12 cellular contexts compared by ENCODE assay signal in the genomic region with DNA sequence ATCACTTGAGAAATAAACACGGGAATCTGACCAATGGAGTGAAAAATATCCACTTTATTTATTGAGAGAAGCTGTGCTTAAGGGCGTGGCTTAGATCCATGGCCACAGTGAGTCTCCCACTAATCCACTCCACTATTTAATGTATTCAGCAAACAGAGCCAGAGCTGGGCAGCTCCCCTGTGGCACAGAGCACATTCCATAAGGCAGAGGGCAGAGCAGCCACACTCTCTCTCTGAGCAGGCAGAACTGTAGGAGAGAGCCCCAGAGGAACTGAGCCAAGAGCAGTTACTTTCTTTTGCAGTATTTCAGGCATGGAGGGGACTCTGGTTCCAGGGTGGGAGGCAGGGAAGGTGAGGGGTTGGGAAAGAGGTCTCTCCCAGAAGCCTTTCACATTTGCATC.
DNase-seq lines count a peak whose midpoint lies in the region; TF ChIP-seq lines count a peak whose summit lies in the region.
"Had no signal": no experiment of that assay in that cellular context is flagged by ENCODE, and none has a peak within 500 bp of the region (broad histone marks: within the 10 kb centered on the region; RNA-seq: fewer than 3 reads in every experiment).

No MANE protein-coding gene starts in this region.

- no TSS peak for BruUV-seq in Caco-2 (replicated peaks; lab: Mats Ljungman, UMichigan)

- no peaks in the 10 kb centered on the region for H3K36me3 ChIP-seq in MG63
- H3K36me3 ChIP-seq in mesendoderm (ENCODE audit: control insufficient read depth, insufficient read depth, low read length) = no peaks in the 10 kb centered on the region
- no peaks in the 10 kb centered on the region for H3K36me3 ChIP-seq in testis (ENCODE audit: low read depth, missing control alignments)
- no peaks in the 10 kb centered on the region for H3K36me3 ChIP-seq in Caco-2 (ENCODE audit: control insufficient read depth, insufficient read depth, low read length)
- no peaks in the 10 kb centered on the region for H3K36me3 ChIP-seq in GM23248 (ENCODE audit: low read depth)
- H3K36me3 ChIP-seq: pancreas had no signal

- no peak overlapping the region for H2BK5ac ChIP-seq in mesendoderm (ENCODE audit: low read length)

- H3K4me1 Mint-ChIP-seq in Caco-2 (ENCODE audit: low read depth, unreplicated experiment) = no peaks in the 10 kb centered on the region
- H3K4me1 Mint-ChIP-seq: B cell had no signal

- peaks cover 27% of the 10 kb centered on the region for H3K79me2 ChIP-seq in mesendoderm (ENCODE audit: control insufficient read depth, insufficient read depth, low read length)
- H3K79me2 ChIP-seq in GM23248 (ENCODE audit: insufficient read depth) = no peaks in the 10 kb centered on the region

- TF ChIP-seq POLR2A in testis (IDR thresholded peaks at IDR 0.05) = no peak

- TF ChIP-seq CTCF in dorsolateral prefrontal cortex (IDR thresholded peaks at IDR 0.05 in 54 of 56, conservative IDR thresholded peaks at IDR 0.05 in 2 of 56; ENCODE audit: low read depth in 1 of 56, partially characterized antibody in 56 of 56) (no peak), testis (IDR thresholded peaks at IDR 0.05) (no peak), Caco-2 (IDR thresholded peaks at IDR 0.05; ENCODE audit: insufficient read depth in 1 of 2, low read depth in 1 of 2, low read length in 1 of 2, severe bottlenecking in 1 of 2, unreplicated experiment in 1 of 2) (no peak)

- whole genome bisulfite sequencing in mesendoderm (ENCODE audit: extremely low coverage, insufficient coverage, low lambda C conversion rate) = no CpG with 5 or more reads among the region's 2 CpGs
- 45 to 56% methylated on average over 2 of the region's 2 CpGs for WGBS in testis, 2 donors
- WGBS in GM23248 (ENCODE audit: low coverage in 1 of 2, low lambda C conversion rate in 2 of 2, missing lambda C conversion rate in 2 of 2), 2 experiments = 18 to 21% methylated on average over 2 of the region's 2 CpGs

- H3K27me3 ChIP-seq in MG63 (no peaks in the 10 kb centered on the region), dorsolateral prefrontal cortex (no peaks in the 10 kb centered on the region), mesendoderm (ENCODE audit: insufficient read depth, low read length, poor library complexity) (no peaks in the 10 kb centered on the region), testis (no peaks in the 10 kb centered on the region), Caco-2 (replicated peaks; ENCODE audit: control insufficient read depth, insufficient read depth, low read length) (no peaks in the 10 kb centered on the region), GM23248 (replicated peaks; ENCODE audit: insufficient read depth) (no peaks in the 10 kb centered on the region)
- H3K27me3 ChIP-seq: pancreas had no signal

- H3F3A ChIP-seq in GM23248 (ENCODE audit: insufficient read depth) = no peaks in the 10 kb centered on the region

- H3K23ac ChIP-seq in mesendoderm (ENCODE audit: low read length) = no peak overlapping the region

- H3K56ac ChIP-seq in mesendoderm (ENCODE audit: low read length) = peak overlapping the region; percentile 28

- intact Hi-C loops in dorsolateral prefrontal cortex (cut with DNase I) (no loop called here), testis (cut with DNase I; ENCODE audit: low total_unique reads) (no loop called here), Caco-2 (cut with micrococcal nuclease; ENCODE audit: unreplicated experiment) (no loop called here)

- H3K79me1 ChIP-seq in mesendoderm (ENCODE audit: low read length) = peaks cover 16% of the 10 kb centered on the region

- no peak overlapping the region for H2BK120ac ChIP-seq in mesendoderm (ENCODE audit: low read depth, low read length)

- H3K27me3 Mint-ChIP-seq in Caco-2 (ENCODE audit: insufficient read depth, unreplicated experiment) = no peaks in the 10 kb centered on the region
- H3K27me3 Mint-ChIP-seq: B cell had no signal

- H3K9me2 ChIP-seq in GM23248 (ENCODE audit: insufficient read depth) = no peaks in the 10 kb centered on the region

- no peak overlapping the region for H2AFZ ChIP-seq in GM23248

- H3K4me1 ChIP-seq in mesendoderm (ENCODE audit: control insufficient read depth, low read depth, low read length) (peaks cover 3% of the 10 kb centered on the region), testis (peaks cover 49% of the 10 kb centered on the region), Caco-2 (no peaks in the 10 kb centered on the region), GM23248 (ENCODE audit: insufficient read depth) (no peaks in the 10 kb centered on the region)
- H3K4me1 ChIP-seq: pancreas had no signal

- H3K9ac ChIP-seq in mesendoderm (ENCODE audit: low read length) (no peak overlapping the region), GM23248 (no peak overlapping the region)

- H3K9me3 Mint-ChIP-seq in Caco-2 (ENCODE audit: unreplicated experiment) = no peaks in the 10 kb centered on the region

- in situ Hi-C loops in GM23248 (cut with MboI) = no loop called here

- no peak overlapping the region for H3K27ac Mint-ChIP-seq in Caco-2 (ENCODE audit: unreplicated experiment)
- H3K27ac Mint-ChIP-seq: B cell had no signal

- H3K4ac ChIP-seq in mesendoderm (ENCODE audit: low read depth, low read length) = no peak overlapping the region

- no peak overlapping the region for H4K8ac ChIP-seq in mesendoderm (ENCODE audit: low read depth, low read length)

- H4K5ac ChIP-seq in mesendoderm (ENCODE audit: low read length) = no peak overlapping the region

- H3K4me3 Mint-ChIP-seq in Caco-2 (ENCODE audit: unreplicated experiment) = no peak overlapping the region
- H3K4me3 Mint-ChIP-seq: B cell had no signal

- H3K9me3 ChIP-seq in MG63 (no peaks in the 10 kb centered on the region), testis (no peaks in the 10 kb centered on the region), Caco-2 (no peaks in the 10 kb centered on the region; the same call in 1 of the 2 replicates), GM23248 (ENCODE audit: low read depth) (no peaks in the 10 kb centered on the region)
- H3K9me3 ChIP-seq: pancreas had no signal

- H3K4me2 ChIP-seq in mesendoderm (ENCODE audit: low read length) (no peak overlapping the region), GM23248 (ENCODE audit: unreplicated experiment) (no peak overlapping the region)

- H3K4me3 ChIP-seq in MG63 (no peak overlapping the region), dorsolateral prefrontal cortex (no peak overlapping the region), mesendoderm (ENCODE audit: low read length) (no peak overlapping the region), testis (no peak overlapping the region), Caco-2 (ENCODE audit: low read depth, low read length) (no peak overlapping the region), GM23248 (no peak overlapping the region)
- H3K4me3 ChIP-seq: pancreas had no signal

- no peak overlapping the region for H2BK15ac ChIP-seq in mesendoderm (replicated peaks; ENCODE audit: low read depth)

- DNase-seq in MG63 (peak; percentile 11), dorsolateral prefrontal cortex (peak in 1 of 10 donors; percentile 47), mesendoderm (peak; percentile 80), testis (peak; percentile 84), Caco-2 (no peak), GM23248 (no peak), NCI-H2081 (lab: John Stamatoyannopoulos, UW) (no peak)
- DNase-seq in activated naive CD4-positive, alpha-beta T cell (lab: John Stamatoyannopoulos, UW) = no peak
- DNase-seq: activated T-cell treated with anti-CD3 and anti-CD28 coated beads, Interleukin-2, amount 50 U/mL, for 1 hour; mammary epithelial cell; pancreas had no signal

- no peak overlapping the region for H2AK5ac ChIP-seq in mesendoderm (ENCODE audit: low read length)

- no peaks in the 10 kb centered on the region for H4K20me1 ChIP-seq in GM23248 (ENCODE audit: insufficient read depth)

- no peak overlapping the region for H3K18ac ChIP-seq in mesendoderm (ENCODE audit: low read length)

- H3K36me3 Mint-ChIP-seq in Caco-2 (ENCODE audit: insufficient read depth, unreplicated experiment) = no peaks in the 10 kb centered on the region

- CTCF ChIA-PET in Caco-2 (lab: Charles Lee) = no interaction called here

- POLR2A ChIA-PET in Caco-2 (lab: Charles Lee) = no interaction called here

- peak overlapping the region in 42 of 59 donors; percentile 4 to 90 (median 74) for H3K27ac ChIP-seq in dorsolateral prefrontal cortex
- no peak overlapping the region for H3K27ac ChIP-seq in mesendoderm (ENCODE audit: low read depth, low read length)
- peak overlapping the region; percentile 77 to 80 for H3K27ac ChIP-seq in testis
- no peak overlapping the region for H3K27ac ChIP-seq in GM23248
- H3K27ac ChIP-seq: pancreas had no signal

Comparison
In these comparisons a context has a peak if more than half of its experiments do, and no peak if none do; other contexts are left out.
1. DNase-seq: peak in MG63 (single experiment), mesendoderm (single experiment) and testis (single experiment); none in Caco-2 (0 of 2), GM23248 (single experiment), NCI-H2081 (0 of 2) and activated naive CD4-positive, alpha-beta T cell (0 of 4).
2. H3K27ac ChIP-seq: peak in dorsolateral prefrontal cortex (42 of 59) and testis (2 of 2); none in mesendoderm (single experiment) and GM23248 (single experiment).